10 cellular contexts compared by ENCODE assay signal in the genomic region with DNA sequence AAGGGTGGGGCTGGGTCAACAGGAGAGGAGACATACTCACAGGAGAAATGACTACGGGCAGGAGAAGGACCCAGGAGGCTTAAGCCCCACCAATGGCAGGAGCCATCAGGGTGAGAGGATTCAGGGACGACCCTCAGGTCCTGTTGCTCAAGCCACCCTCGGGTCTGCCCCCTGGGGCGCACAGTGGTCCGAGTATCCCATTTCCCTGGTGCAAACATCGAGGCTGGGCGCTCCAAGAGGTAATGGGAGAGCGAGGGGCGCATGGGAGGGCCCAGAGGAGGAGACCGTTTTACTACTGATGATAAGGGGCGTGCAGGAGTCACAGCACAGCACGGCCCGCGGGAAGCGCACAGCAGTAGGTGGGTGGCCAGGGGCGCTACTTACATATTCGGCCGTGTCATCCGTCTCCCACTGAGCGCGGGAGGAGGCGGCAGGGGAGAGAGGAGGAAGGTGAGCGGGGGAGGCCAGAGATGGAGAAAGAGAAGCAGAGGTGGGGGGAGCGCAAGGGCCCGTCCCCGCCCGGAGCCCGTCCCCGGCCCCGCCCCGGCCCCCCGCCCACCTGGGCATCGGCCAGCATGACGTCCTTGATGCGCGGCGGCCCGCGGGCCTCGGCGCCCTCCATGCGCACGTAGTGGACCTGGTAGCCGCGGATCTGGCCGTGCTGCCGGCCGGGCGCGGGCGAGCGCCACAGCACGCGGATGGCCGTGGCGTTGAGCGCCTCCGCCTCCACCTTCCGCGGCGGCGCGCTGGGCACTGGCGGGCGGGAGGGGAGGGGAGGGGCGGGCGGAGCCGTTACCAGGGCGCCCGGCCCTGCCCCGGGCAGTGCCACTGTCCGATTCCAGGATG.
DNase-seq lines count a peak whose midpoint lies in the region; ATAC-seq and TF ChIP-seq lines count a peak whose summit lies in the region.
"Had no signal": no experiment of that assay in that cellular context is flagged by ENCODE, and none has a peak within 500 bp of the region (broad histone marks: within the 10 kb centered on the region; RNA-seq: fewer than 3 reads in every experiment).

No MANE protein-coding gene starts in this region.

- TF ChIP-seq CTCF in glutamatergic neuron (IDR thresholded peaks at IDR 0.05; ENCODE audit: partially characterized antibody, unreplicated experiment) (no peak), spleen (IDR thresholded peaks at IDR 0.05 in 8 of 11, conservative IDR thresholded peaks at IDR 0.05 in 3 of 11) (no peak)

- peak; percentile 14 for DNase-seq in NCI-H1092 treated with DMSO at 0.1 percent for 48 hours (lab: John Stamatoyannopoulos, UW)
- no peak for DNase-seq in NCI-H1092 (lab: John Stamatoyannopoulos, UW)
- DNase-seq in RPMI8226: peak; percentile 48
- no peak for DNase-seq in glutamatergic neuron
- no peak for DNase-seq in spleen
- no peak for DNase-seq in stimulated activated CD4-positive, alpha-beta T cell treated with anti-CD3 and anti-CD28 coated beads, Interleukin-2, amount 100 ng/mL, for 24 hours
- DNase-seq in GDM1 (lab: John Stamatoyannopoulos, UW): no peak
- DNase-seq: NCI-H1694 treated with DMSO at 0.1 percent for 48 hours had no signal

- no peak for ATAC-seq in HG03354 (IDR thresholded peaks at IDR 0.05; ENCODE audit: poor library complexity, severe bottlenecking, unreplicated experiment)

- peaks cover 18% of the 10 kb centered on the region for H3K27me3 Mint-ChIP-seq in glutamatergic neuron (ENCODE audit: unreplicated experiment)

- H3K4me1 Mint-ChIP-seq in glutamatergic neuron (ENCODE audit: low read depth, unreplicated experiment): no peaks in the 10 kb centered on the region

- peak overlapping the region; percentile 12 for H3K27ac Mint-ChIP-seq in glutamatergic neuron (ENCODE audit: unreplicated experiment)

- no peak for TF ChIP-seq POLR2A in spleen (IDR thresholded peaks at IDR 0.05)

- WGBS in spleen, 5 donors: 34 to 59% (median 46%) methylated on average over 40 to 72 of the region's 72 CpGs

- peaks cover 0 to 28% (median 0%) of the 10 kb centered on the region in 7 donors for H3K27me3 ChIP-seq in spleen (replicated peaks in 1 of 7)
- H3K27me3 ChIP-seq: adrenal gland had no signal

- intact Hi-C loops in spleen (cut with DNase I; ENCODE audit: low total_unique reads): no loop called here

- H3K36me3 ChIP-seq in spleen: peaks cover 0 to 14% (median 0%) of the 10 kb centered on the region in 6 donors

- no peak overlapping the region for H3K27ac ChIP-seq in spleen
- H3K27ac ChIP-seq: adrenal gland had no signal

- no peaks in the 10 kb centered on the region for H3K36me3 Mint-ChIP-seq in glutamatergic neuron (ENCODE audit: unreplicated experiment)

- peaks cover 0 to 5% (median 0%) of the 10 kb centered on the region in 8 donors for H3K9me3 ChIP-seq in spleen
- H3K9me3 ChIP-seq: adrenal gland had no signal

- peaks cover 14% of the 10 kb centered on the region for H3K9me3 Mint-ChIP-seq in glutamatergic neuron (ENCODE audit: unreplicated experiment)

- H3K4me3 ChIP-seq in spleen: peak overlapping the region in 5 of 8 donors; percentile 5 to 56 (median 18)
- H3K4me3 ChIP-seq: adrenal gland had no signal

- peaks cover 0 to 13% (median 4%) of the 10 kb centered on the region in 6 donors for H3K4me1 ChIP-seq in spleen
- H3K4me1 ChIP-seq: adrenal gland had no signal

- H3K4me3 Mint-ChIP-seq in glutamatergic neuron (ENCODE audit: unreplicated experiment): no peak overlapping the region

Comparison
In these comparisons a context has a peak if more than half of its experiments do, and no peak if none do; other contexts are left out.
1. DNase-seq: peak in NCI-H1092 treated with DMSO at 0.1 percent for 48 hours (single experiment) and RPMI8226 (single experiment); none in NCI-H1092 (single experiment), glutamatergic neuron (single experiment), spleen (single experiment), stimulated activated CD4-positive, alpha-beta T cell treated with anti-CD3 and anti-CD28 coated beads, Interleukin-2, amount 100 ng/mL, for 24 hours (0 of 2) and GDM1 (single experiment).